In the genomic region with DNA sequence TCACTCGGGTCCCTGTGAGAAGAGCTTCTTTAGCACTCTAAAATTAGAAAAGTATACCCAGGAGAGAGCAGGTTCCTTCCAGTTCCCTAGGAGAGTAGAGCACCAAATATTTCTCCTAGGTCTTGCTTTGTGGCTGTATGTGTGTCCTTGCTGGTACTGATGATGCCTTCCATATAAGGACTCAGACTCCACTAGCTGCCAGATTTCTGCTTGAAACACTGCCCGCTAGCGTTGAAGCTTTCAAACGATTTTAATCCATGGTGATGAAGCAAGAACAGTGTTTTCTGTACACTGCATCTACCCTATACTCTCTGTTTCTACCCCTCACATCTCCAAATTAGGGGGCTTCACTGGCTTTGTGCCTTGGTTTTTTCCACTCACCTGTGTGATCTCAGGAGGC, we compare ENCODE assay signal across 1 cellular context.
TF ChIP-seq lines count a peak whose summit lies in the region.

No MANE protein-coding gene starts in this region.

TF ChIP-seq in SK-N-SH treated with all-trans-retinoic acid at 6 μM for 48 hours, 23 proteins besides CTCF, POLR2A, EP300 and RAD21 (continued from another document):
- TF ChIP-seq POU6F1 (CRISPR knock-in tag; IDR thresholded peaks at IDR 0.05; ENCODE audit: borderline replicate concordance, low read depth) = no peak
- TF ChIP-seq, protein P1, sequence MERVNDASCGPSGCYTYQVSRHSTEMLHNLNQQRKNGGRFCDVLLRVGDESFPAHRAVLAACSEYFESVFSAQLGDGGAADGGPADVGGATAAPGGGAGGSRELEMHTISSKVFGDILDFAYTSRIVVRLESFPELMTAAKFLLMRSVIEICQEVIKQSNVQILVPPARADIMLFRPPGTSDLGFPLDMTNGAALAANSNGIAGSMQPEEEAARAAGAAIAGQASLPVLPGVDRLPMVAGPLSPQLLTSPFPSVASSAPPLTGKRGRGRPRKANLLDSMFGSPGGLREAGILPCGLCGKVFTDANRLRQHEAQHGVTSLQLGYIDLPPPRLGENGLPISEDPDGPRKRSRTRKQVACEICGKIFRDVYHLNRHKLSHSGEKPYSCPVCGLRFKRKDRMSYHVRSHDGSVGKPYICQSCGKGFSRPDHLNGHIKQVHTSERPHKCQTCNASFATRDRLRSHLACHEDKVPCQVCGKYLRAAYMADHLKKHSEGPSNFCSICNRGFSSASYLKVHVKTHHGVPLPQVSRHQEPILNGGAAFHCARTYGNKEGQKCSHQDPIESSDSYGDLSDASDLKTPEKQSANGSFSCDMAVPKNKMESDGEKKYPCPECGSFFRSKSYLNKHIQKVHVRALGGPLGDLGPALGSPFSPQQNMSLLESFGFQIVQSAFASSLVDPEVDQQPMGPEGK (CRISPR knock-in tag; IDR thresholded peaks at IDR 0.05; ENCODE audit: borderline replicate concordance) = no peak
- no peak for TF ChIP-seq ZNF8 (CRISPR knock-in tag; IDR thresholded peaks at IDR 0.05)
- TF ChIP-seq ISL1 (CRISPR knock-in tag; IDR thresholded peaks at IDR 0.05) = no peak
- TF ChIP-seq CSDC2 (CRISPR knock-in tag; IDR thresholded peaks at IDR 0.05) = no peak
- no peak for TF ChIP-seq PPARA (CRISPR knock-in tag; IDR thresholded peaks at IDR 0.05; ENCODE audit: borderline replicate concordance)
TF ChIP-seq in SK-N-SH treated with all-trans-retinoic acid at 6 μM for 48 hours: peak in this region for 0.
